In genomic region chr21:21858502-21859334, GRCh38 we compare ENCODE assay signal across 18 cellular contexts.
"Had no signal": no experiment of that assay in that cellular context is flagged by ENCODE, and none has a peak within 500 bp of the region (broad histone marks: within the 10 kb centered on the region; RNA-seq: fewer than 3 reads in every experiment).

No MANE protein-coding gene starts in this region.

- FAIRE-seq: kidney, pancreas, urothelium cell line had no signal

- H3K4me3 Mint-ChIP-seq: dendritic cell treated with granulocyte-macrophage colony-stimulating factor and Interleukin-4, amounts not matched to agents 40 ng/mL and 50 ng/mL, for 4 days; effector memory CD8-positive, alpha-beta T cell; naive B cell; nephron had no signal

- H3K4me3 ChIP-seq: left ventricle myocardium inferior, lung, pancreas, smooth muscle cell had no signal

- H3K4me1 Mint-ChIP-seq: naive B cell, nephron had no signal

- H3K36me3 ChIP-seq: left ventricle myocardium inferior, pancreas had no signal

- H3K36me3 Mint-ChIP-seq: naive B cell had no signal

- ATAC-seq: effector memory CD8-positive, alpha-beta T cell; foreskin keratinocyte; left cardiac atrium; pancreas; right cardiac atrium had no signal

- H3K27ac Mint-ChIP-seq: dendritic cell treated with granulocyte-macrophage colony-stimulating factor and Interleukin-4, amounts not matched to agents 40 ng/mL and 50 ng/mL, for 4 days; effector memory CD8-positive, alpha-beta T cell; nephron; progenitor cell of endocrine pancreas had no signal

- H3K27me3 Mint-ChIP-seq: dendritic cell treated with granulocyte-macrophage colony-stimulating factor and Interleukin-4, amounts not matched to agents 40 ng/mL and 50 ng/mL, for 4 days; effector memory CD8-positive, alpha-beta T cell; naive B cell; progenitor cell of endocrine pancreas had no signal

- H3K27me3 ChIP-seq: foreskin keratinocyte, pancreas had no signal

- H3K27ac ChIP-seq: foreskin keratinocyte, left ventricle myocardium inferior, pancreas had no signal

- H3K4me2 ChIP-seq: smooth muscle cell had no signal

- H3K9me3 ChIP-seq: pancreas had no signal

- H3K4me1 ChIP-seq: foreskin keratinocyte, left ventricle myocardium inferior, pancreas had no signal

- DNase-seq: effector memory CD8-positive, alpha-beta T cell; foreskin keratinocyte; kidney; left cardiac atrium; left ventricle myocardium inferior; mesenchymal stem cell; naive B cell; occipital lobe; pancreas; right cardiac atrium; stimulated activated CD4-positive, alpha-beta T cell treated with anti-CD3 and anti-CD28 coated beads, Interleukin-2, amount 100 ng/mL, for 48 hours; stimulated activated naive CD4-positive, alpha-beta T cell treated with Interleukin-2 at 50 U/mL for 16 hours had no signal
